8 cellular contexts compared by ENCODE assay signal in genomic region chr14:94485944-94486841, GRCh38. TPM values are rescaled to one million over a fixed set of nuclear protein-coding genes. Genes with fewer than 3 reads are reported as not detected.
A peak's percentile ranks its signal among the peaks of the same experiment; 100 is the strongest.
DNase-seq lines count a peak whose midpoint lies in the region; ATAC-seq and TF ChIP-seq lines count a peak whose summit lies in the region.

No MANE protein-coding gene starts in this region.

- H3K4me3 ChIP-seq in epithelial cell of proximal tubule (ENCODE audit: low read depth, low read length) = peak overlapping the region; percentile 20

- POLR2A ChIA-PET in activated CD8-positive, alpha-beta T cell treated with anti-CD3 and anti-CD28 coated beads, Interleukin-2, amount 10 ng/mL, durations not matched to agents 7 days and 5 days (lab: Charles Lee) = no interaction called here

- peaks cover 6% of the 10 kb centered on the region for H3K27me3 Mint-ChIP-seq in activated CD8-positive, alpha-beta T cell treated with anti-CD3 and anti-CD28 coated beads, Interleukin-2, amount 10 ng/mL, durations not matched to agents 7 days and 5 days (ENCODE audit: low read depth)
- H3K27me3 Mint-ChIP-seq in mesothelial cell of epicardium (ENCODE audit: low read depth) = peaks cover 30% of the 10 kb centered on the region
- H3K27me3 Mint-ChIP-seq in stimulated activated naive CD8-positive, alpha-beta T cell treated with anti-CD3 and anti-CD28 coated beads, Interleukin-15, amount 100 ng/mL, for 72 hours = peaks cover 36% of the 10 kb centered on the region

- peak; percentile 58 for ATAC-seq in GM21381 (IDR thresholded peaks at IDR 0.05; ENCODE audit: unreplicated experiment)
- no peak for ATAC-seq in activated CD8-positive, alpha-beta T cell treated with anti-CD3 and anti-CD28 coated beads, Interleukin-2, amount 10 ng/mL, durations not matched to agents 7 days and 5 days
- ATAC-seq in stimulated activated naive CD8-positive, alpha-beta T cell treated with anti-CD3 and anti-CD28 coated beads, Interleukin-15, amount 100 ng/mL, for 72 hours = peak; percentile 60
- no peak for ATAC-seq in HG02852 (IDR thresholded peaks at IDR 0.05; ENCODE audit: unreplicated experiment)

- CTCF ChIA-PET in activated CD8-positive, alpha-beta T cell treated with anti-CD3 and anti-CD28 coated beads, Interleukin-2, amount 10 ng/mL, durations not matched to agents 7 days and 5 days (lab: Charles Lee) = interaction anchor here (0.6 to 2.8 kb wide), 27 partner anchors 8 to 450 kb away, joined by 3 to 31 read pairs (median 3); partner anchors contain the start of genes SERPINA12 and SERPINA9

- no peaks in the 10 kb centered on the region for H3K36me3 Mint-ChIP-seq in activated CD8-positive, alpha-beta T cell treated with anti-CD3 and anti-CD28 coated beads, Interleukin-2, amount 10 ng/mL, durations not matched to agents 7 days and 5 days (ENCODE audit: low read depth)
- no peaks in the 10 kb centered on the region for H3K36me3 Mint-ChIP-seq in mesothelial cell of epicardium

- no peak overlapping the region for H3K4me3 Mint-ChIP-seq in activated CD8-positive, alpha-beta T cell treated with anti-CD3 and anti-CD28 coated beads, Interleukin-2, amount 10 ng/mL, durations not matched to agents 7 days and 5 days
- peak overlapping the region; percentile 56 for H3K4me3 Mint-ChIP-seq in mesothelial cell of epicardium
- no peak overlapping the region for H3K4me3 Mint-ChIP-seq in stimulated activated naive CD8-positive, alpha-beta T cell treated with anti-CD3 and anti-CD28 coated beads, Interleukin-15, amount 100 ng/mL, for 72 hours

- H3K4me1 Mint-ChIP-seq in activated CD8-positive, alpha-beta T cell treated with anti-CD3 and anti-CD28 coated beads, Interleukin-2, amount 10 ng/mL, durations not matched to agents 7 days and 5 days (ENCODE audit: low read depth) = no peaks in the 10 kb centered on the region
- H3K4me1 Mint-ChIP-seq in mesothelial cell of epicardium = peaks cover 10% of the 10 kb centered on the region
- H3K4me1 Mint-ChIP-seq in stimulated activated naive CD8-positive, alpha-beta T cell treated with anti-CD3 and anti-CD28 coated beads, Interleukin-15, amount 100 ng/mL, for 72 hours = no peaks in the 10 kb centered on the region

- DNase-seq in CD1c-positive myeloid dendritic cell (ENCODE audit: extremely low spot score) (peak; percentile 51), NCI-H2227 treated with DMSO at 0.1 percent for 48 hours (lab: John Stamatoyannopoulos, UW) (peak; percentile 48), epithelial cell of proximal tubule (ENCODE audit: low read depth) (no peak), mesothelial cell of epicardium (ENCODE audit: low spot score in 2 of 2, unreplicated experiment in 2 of 2) (peak; percentile 42 to 88)
- DNase-seq in activated CD8-positive, alpha-beta T cell treated with anti-CD3 and anti-CD28 coated beads, Interleukin-2, amount 10 ng/mL, durations not matched to agents 7 days and 5 days = peak; percentile 41
- DNase-seq in stimulated activated naive CD8-positive, alpha-beta T cell treated with anti-CD3 and anti-CD28 coated beads, Interleukin-15, amount 100 ng/mL, for 72 hours = peak; percentile 42 to 51

- H3K27ac Mint-ChIP-seq in activated CD8-positive, alpha-beta T cell treated with anti-CD3 and anti-CD28 coated beads, Interleukin-2, amount 10 ng/mL, durations not matched to agents 7 days and 5 days = no peak overlapping the region
- H3K27ac Mint-ChIP-seq in mesothelial cell of epicardium = no peak overlapping the region
- H3K27ac Mint-ChIP-seq in stimulated activated naive CD8-positive, alpha-beta T cell treated with anti-CD3 and anti-CD28 coated beads, Interleukin-15, amount 100 ng/mL, for 72 hours = no peak overlapping the region

- TF ChIP-seq CTCF in epithelial cell of proximal tubule (conservative IDR thresholded peaks at IDR 0.05; ENCODE audit: low read depth, low read length) = peak; percentile 99
- peak; percentile 96 for TF ChIP-seq CTCF in mesothelial cell of epicardium (IDR thresholded peaks at IDR 0.05; ENCODE audit: unreplicated experiment)

- H3K9me3 Mint-ChIP-seq in activated CD8-positive, alpha-beta T cell treated with anti-CD3 and anti-CD28 coated beads, Interleukin-2, amount 10 ng/mL, durations not matched to agents 7 days and 5 days (ENCODE audit: insufficient read depth) = no peaks in the 10 kb centered on the region
- no peaks in the 10 kb centered on the region for H3K9me3 Mint-ChIP-seq in mesothelial cell of epicardium
- no peaks in the 10 kb centered on the region for H3K9me3 Mint-ChIP-seq in stimulated activated naive CD8-positive, alpha-beta T cell treated with anti-CD3 and anti-CD28 coated beads, Interleukin-15, amount 100 ng/mL, for 72 hours

RNA-seq across cellular contexts. Expression of gene SERPINA9, which starts 10.2 kb away (rescaled TPM):
- total RNA-seq in activated CD8-positive, alpha-beta T cell treated with anti-CD3 and anti-CD28 coated beads, Interleukin-2, amount 10 ng/mL, durations not matched to agents 7 days and 5 days = not detected
- not detected in 2 replicates for total RNA-seq in epithelial cell of proximal tubule
- not detected in 3 replicates for total RNA-seq in mesothelial cell of epicardium

RNA-seq across cellular contexts. Expression of gene SERPINA12, which starts 23.1 kb away (rescaled TPM):
- not detected for total RNA-seq in activated CD8-positive, alpha-beta T cell treated with anti-CD3 and anti-CD28 coated beads, Interleukin-2, amount 10 ng/mL, durations not matched to agents 7 days and 5 days
- total RNA-seq in epithelial cell of proximal tubule (not detected in 2 replicates), mesothelial cell of epicardium (not detected in 3 replicates)

RNA-seq across cellular contexts. Expression of gene SERPINA11, which starts 33.6 kb away (rescaled TPM):
- total RNA-seq in activated CD8-positive, alpha-beta T cell treated with anti-CD3 and anti-CD28 coated beads, Interleukin-2, amount 10 ng/mL, durations not matched to agents 7 days and 5 days = not detected
- total RNA-seq in epithelial cell of proximal tubule = not detected in 2 replicates
- total RNA-seq in mesothelial cell of epicardium = not detected in 3 replicates

Comparison
In these comparisons a context has a peak if more than half of its experiments do, and no peak if none do; other contexts are left out.
1. ATAC-seq: peak in GM21381 (single experiment) and stimulated activated naive CD8-positive, alpha-beta T cell treated with anti-CD3 and anti-CD28 coated beads, Interleukin-15, amount 100 ng/mL, for 72 hours (single experiment); none in activated CD8-positive, alpha-beta T cell treated with anti-CD3 and anti-CD28 coated beads, Interleukin-2, amount 10 ng/mL, durations not matched to agents 7 days and 5 days (single experiment) and HG02852 (single experiment).